31 cellular contexts compared by ENCODE assay signal in genomic region chr21:30209571-30209970, GRCh38. TPM values are rescaled to one million over a fixed set of nuclear protein-coding genes. Genes with fewer than 3 reads are reported as not detected.
A peak's percentile ranks its signal among the peaks of the same experiment; 100 is the strongest.
DNase-seq lines count a peak whose midpoint lies in the region; ATAC-seq and TF ChIP-seq lines count a peak whose summit lies in the region.
"Had no signal": no experiment of that assay in that cellular context is flagged by ENCODE, and none has a peak within 500 bp of the region (broad histone marks: within the 10 kb centered on the region; RNA-seq: fewer than 3 reads in every experiment).

No MANE protein-coding gene starts in this region.

- no peaks in the 10 kb centered on the region for H3K23me2 ChIP-seq in H9 (ENCODE audit: insufficient read length, low read depth, low read length, poor library complexity, severe bottlenecking)

- H3K79me2 ChIP-seq in H9 (ENCODE audit: insufficient read depth, low read length) (no peaks in the 10 kb centered on the region), mesendoderm (ENCODE audit: control insufficient read depth, insufficient read depth, low read length) (no peaks in the 10 kb centered on the region)
- H3K79me2 ChIP-seq: parathyroid adenoma had no signal

- H3T11ph ChIP-seq in H9 (ENCODE audit: low read length), result no peak overlapping the region

- DNase-seq in H9, result peak; percentile 38
- DNase-seq in fibroblast of pulmonary artery (ENCODE audit: low read depth), result peak; percentile 23
- peak; percentile 40 for DNase-seq in mesendoderm
- no peak for DNase-seq in AG08395 (ENCODE audit: low spot score)
- DNase-seq: activated CD4-positive, alpha-beta T cell treated with anti-CD3 and anti-CD28 coated beads for 36 hours; activated CD8-positive, alpha-beta T cell treated with anti-CD3 and anti-CD28 coated beads, Interleukin-2, amount 10 ng/mL, durations not matched to agents 7 days and 5 days; amniotic stem cell; DMS153; effector CD4-positive, alpha-beta T cell; left colon; mammary epithelial cell; NCI-H187; NCI-H524; NK-92 treated with Interleukin-12 subunit alpha and Interleukin-12 subunit beta, amount 100 ng/mL, for 24 hours; SHP77; small intestine; stimulated activated naive B cell treated with anti-CD40 and anti-IgM and Interleukin-4, amounts not matched to agents 10 μg/mL and 1 μg/mL and 100 μg/mL, for 72 hours; upper lobe of left lung had no signal

- ATAC-seq in HG03196 (IDR thresholded peaks at IDR 0.05; ENCODE audit: unreplicated experiment), result no peak
- ATAC-seq in HG03469 (IDR thresholded peaks at IDR 0.05; ENCODE audit: unreplicated experiment), result no peak
- ATAC-seq in GM21423 (IDR thresholded peaks at IDR 0.05; ENCODE audit: unreplicated experiment), result no peak
- ATAC-seq: activated CD4-positive, alpha-beta T cell treated with anti-CD3 and anti-CD28 coated beads for 36 hours; activated CD8-positive, alpha-beta T cell treated with anti-CD3 and anti-CD28 coated beads, Interleukin-2, amount 10 ng/mL, durations not matched to agents 7 days and 5 days; activated T-helper 17 cell treated with anti-CD3 and anti-CD28 coated beads, Interleukin-2, amount 50 U/mL, for 72 hours; left colon; natural killer cell treated with Interleukin-12 subunit alpha and Interleukin-12 subunit beta and Interleukin-15 and Interleukin-18, amount 100 ng/mL, for 72 hours; stimulated activated naive B cell treated with anti-CD40 and anti-IgM and Interleukin-4, amounts not matched to agents 10 μg/mL and 1 μg/mL and 100 μg/mL, for 72 hours had no signal

- H4K20me1 ChIP-seq in H9 (ENCODE audit: control insufficient read depth, insufficient read depth, insufficient read length), result no peaks in the 10 kb centered on the region

- no peak overlapping the region for H3K14ac ChIP-seq in H9 (ENCODE audit: insufficient read depth, low read length)

- no peaks in the 10 kb centered on the region for H3K79me1 ChIP-seq in H9 (ENCODE audit: insufficient read depth, low read depth, low read length, poor library complexity, severe bottlenecking)
- no peaks in the 10 kb centered on the region for H3K79me1 ChIP-seq in mesendoderm (ENCODE audit: low read length)

- no peak overlapping the region for H2BK120ac ChIP-seq in H9 (ENCODE audit: low read depth, low read length, poor library complexity, severe bottlenecking)
- no peak overlapping the region for H2BK120ac ChIP-seq in mesendoderm (ENCODE audit: low read depth, low read length)

- no peaks in the 10 kb centered on the region for H3K36me3 ChIP-seq in mesendoderm (ENCODE audit: control insufficient read depth, insufficient read depth, low read length)
- H3K36me3 ChIP-seq: upper lobe of left lung had no signal

- whole genome bisulfite sequencing in H9 (ENCODE audit: extremely low coverage, insufficient read length, low lambda C conversion rate), result no CpG with 5 or more reads among the region's 6 CpGs
- no CpG with 5 or more reads among the region's 6 CpGs for WGBS in mesendoderm (ENCODE audit: extremely low coverage, insufficient coverage, low lambda C conversion rate)

- H3K4me3 ChIP-seq in fibroblast of pulmonary artery (replicated peaks; ENCODE audit: low read depth, low read length) (no peak overlapping the region), mesendoderm (ENCODE audit: low read length) (no peak overlapping the region)
- H3K4me3 ChIP-seq: upper lobe of left lung had no signal

- H3K18ac ChIP-seq in H9 (ENCODE audit: insufficient read length, low read depth, low read length), result no peak overlapping the region
- no peak overlapping the region for H3K18ac ChIP-seq in mesendoderm (ENCODE audit: low read length)

- H3K27me3 Mint-ChIP-seq in H9 (ENCODE audit: low read depth), result no peaks in the 10 kb centered on the region; the same call in 1 of the 2 replicates
- H3K27me3 Mint-ChIP-seq: activated CD4-positive, alpha-beta T cell treated with anti-CD3 and anti-CD28 coated beads for 36 hours; activated T-helper 17 cell treated with anti-CD3 and anti-CD28 coated beads, Interleukin-2, amount 50 U/mL, for 72 hours; natural killer cell treated with Interleukin-12 subunit alpha and Interleukin-12 subunit beta and Interleukin-15 and Interleukin-18, amount 100 ng/mL, for 72 hours; stimulated activated naive B cell treated with anti-CD40 and anti-IgM and Interleukin-4, amounts not matched to agents 10 μg/mL and 1 μg/mL and 100 μg/mL, for 72 hours had no signal

- no peak overlapping the region for H3K27ac Mint-ChIP-seq in H9
- H3K27ac Mint-ChIP-seq: activated CD4-positive, alpha-beta T cell treated with anti-CD3 and anti-CD28 coated beads for 36 hours; activated CD8-positive, alpha-beta T cell treated with anti-CD3 and anti-CD28 coated beads, Interleukin-2, amount 10 ng/mL, durations not matched to agents 7 days and 5 days; activated naive CD4-positive, alpha-beta T cell treated with anti-CD3 and anti-CD28 coated beads, Interleukin-2, amount 50 U/mL, for 24 hours; activated T-helper 17 cell treated with anti-CD3 and anti-CD28 coated beads, Interleukin-2, amount 50 U/mL, for 72 hours; natural killer cell treated with Interleukin-12 subunit alpha and Interleukin-12 subunit beta and Interleukin-15 and Interleukin-18, amount 100 ng/mL, for 72 hours; stimulated activated naive B cell treated with anti-CD40 and anti-IgM and Interleukin-4, amounts not matched to agents 10 μg/mL and 1 μg/mL and 100 μg/mL, for 72 hours; T-helper 2 cell treated with Interferon-gamma antibody and Interleukin-4, amounts not matched to agents 5 μg/mL and 100 μg/mL, for 36 hours had no signal

- H2AFZ ChIP-seq in H9 (ENCODE audit: low read length), result no peak overlapping the region
- H2AFZ ChIP-seq: parathyroid adenoma had no signal

- no peak overlapping the region for H2BK20ac ChIP-seq in H9 (ENCODE audit: low read depth, low read length, poor library complexity, severe bottlenecking)

- H4K91ac ChIP-seq in H9 (ENCODE audit: insufficient read length, low read depth, low read length), result no peak overlapping the region

- H2BK15ac ChIP-seq in H9 (ENCODE audit: low read depth, low read length) (no peak overlapping the region), mesendoderm (replicated peaks; ENCODE audit: low read depth) (no peak overlapping the region)

- H2AK5ac ChIP-seq in H9 (ENCODE audit: insufficient read length, low read length), result no peak overlapping the region
- no peak overlapping the region for H2AK5ac ChIP-seq in mesendoderm (ENCODE audit: low read length)

- H3K23ac ChIP-seq in H9 (ENCODE audit: insufficient read length, low read depth, low read length) (no peak overlapping the region), mesendoderm (ENCODE audit: low read length) (no peak overlapping the region)

- H4K5ac ChIP-seq in H9 (ENCODE audit: insufficient read length, low read depth, low read length) (no peak overlapping the region), mesendoderm (ENCODE audit: low read length) (no peak overlapping the region)

- H3K4me2 ChIP-seq in H9 (ENCODE audit: insufficient read depth, insufficient read length, low read length), result no peak overlapping the region
- H3K4me2 ChIP-seq in mesendoderm (ENCODE audit: low read length), result no peak overlapping the region

- H2BK12ac ChIP-seq in H9 (ENCODE audit: insufficient read length, low read depth, low read length), result no peak overlapping the region

- H3K9me3 ChIP-seq in H9 (ENCODE audit: control insufficient read depth, low read depth, low read length), result no peaks in the 10 kb centered on the region
- H3K9me3 ChIP-seq: upper lobe of left lung had no signal

- no peaks in the 10 kb centered on the region for H3K36me3 Mint-ChIP-seq in H9 (ENCODE audit: insufficient read depth in 1 of 3, low read depth in 3 of 3)
- H3K36me3 Mint-ChIP-seq: activated naive CD4-positive, alpha-beta T cell treated with anti-CD3 and anti-CD28 coated beads, Interleukin-2, amount 50 U/mL, for 24 hours; natural killer cell treated with Interleukin-12 subunit alpha and Interleukin-12 subunit beta and Interleukin-15 and Interleukin-18, amount 100 ng/mL, for 72 hours; stimulated activated naive B cell treated with anti-CD40 and anti-IgM and Interleukin-4, amounts not matched to agents 10 μg/mL and 1 μg/mL and 100 μg/mL, for 72 hours had no signal

- TF ChIP-seq CTCF in H9 (conservative IDR thresholded peaks at IDR 0.05), result no peak; the same call in 2 of the 3 replicates
- TF ChIP-seq CTCF in VCaP (conservative IDR thresholded peaks at IDR 0.05), result 0 out of 2 replicates have a peak, but pooled peaks have one; percentile 8
- TF ChIP-seq CTCF in fibroblast of pulmonary artery (IDR thresholded peaks at IDR 0.05; ENCODE audit: low read length, missing control alignments), result peak; percentile 20

- H3K56ac ChIP-seq in H9 (ENCODE audit: insufficient read length, low read depth, low read length), result no peak overlapping the region
- no peak overlapping the region for H3K56ac ChIP-seq in mesendoderm (ENCODE audit: low read length)

- H3K4me1 ChIP-seq in H9 (ENCODE audit: insufficient read depth, low read length) (no peaks in the 10 kb centered on the region; the same call in 1 of the 2 replicates), mesendoderm (ENCODE audit: control insufficient read depth, low read depth, low read length) (no peaks in the 10 kb centered on the region)
- H3K4me1 ChIP-seq: parathyroid adenoma, upper lobe of left lung had no signal

- no peak overlapping the region for H3K27ac ChIP-seq in H9 (ENCODE audit: insufficient read length, low read depth, low read length)
- H3K27ac ChIP-seq in VCaP, result no peak overlapping the region
- no peak overlapping the region for H3K27ac ChIP-seq in mesendoderm (ENCODE audit: low read depth, low read length)
- H3K27ac ChIP-seq: parathyroid adenoma, upper lobe of left lung had no signal

- H3K4me1 Mint-ChIP-seq in H9, result peaks cover 8 to 9% of the 10 kb centered on the region in 2 experiments
- H3K4me1 Mint-ChIP-seq: activated CD4-positive, alpha-beta T cell treated with anti-CD3 and anti-CD28 coated beads for 36 hours; activated naive CD4-positive, alpha-beta T cell treated with anti-CD3 and anti-CD28 coated beads, Interleukin-2, amount 50 U/mL, for 24 hours; activated T-helper 17 cell treated with anti-CD3 and anti-CD28 coated beads, Interleukin-2, amount 50 U/mL, for 72 hours; stimulated activated naive B cell treated with anti-CD40 and anti-IgM and Interleukin-4, amounts not matched to agents 10 μg/mL and 1 μg/mL and 100 μg/mL, for 72 hours had no signal

- no peak overlapping the region for H3K4ac ChIP-seq in H9 (ENCODE audit: low read depth, low read length)
- no peak overlapping the region for H3K4ac ChIP-seq in mesendoderm (ENCODE audit: low read depth, low read length)

- H2BK5ac ChIP-seq in H9 (ENCODE audit: insufficient read length, low read length) (no peak overlapping the region), mesendoderm (ENCODE audit: low read length) (no peak overlapping the region)

- H3K27me3 ChIP-seq in H9 (ENCODE audit: insufficient read depth, low read length), result no peaks in the 10 kb centered on the region
- H3K27me3 ChIP-seq in mesendoderm (ENCODE audit: insufficient read depth, low read length, poor library complexity), result no peaks in the 10 kb centered on the region
- H3K27me3 ChIP-seq: upper lobe of left lung had no signal

- H3K9me3 Mint-ChIP-seq in H9, result no peaks in the 10 kb centered on the region; a peak in 1 of 5 replicates
- H3K9me3 Mint-ChIP-seq: activated naive CD4-positive, alpha-beta T cell treated with anti-CD3 and anti-CD28 coated beads, Interleukin-2, amount 50 U/mL, for 24 hours; stimulated activated naive B cell treated with anti-CD40 and anti-IgM and Interleukin-4, amounts not matched to agents 10 μg/mL and 1 μg/mL and 100 μg/mL, for 72 hours; T-helper 2 cell treated with Interferon-gamma antibody and Interleukin-4, amounts not matched to agents 5 μg/mL and 100 μg/mL, for 36 hours had no signal

- H3K9ac ChIP-seq in H9 (ENCODE audit: extremely low read depth, insufficient read length, low read length), result no peak overlapping the region
- H3K9ac ChIP-seq in mesendoderm (ENCODE audit: low read length), result no peak overlapping the region
- H3K9ac ChIP-seq: parathyroid adenoma had no signal

- H4K8ac ChIP-seq in H9 (replicated peaks; ENCODE audit: insufficient read length, low read depth, low read length) (no peak overlapping the region), mesendoderm (ENCODE audit: low read depth, low read length) (no peak overlapping the region)

- no peak overlapping the region for H3K4me3 Mint-ChIP-seq in H9
- H3K4me3 Mint-ChIP-seq: activated CD4-positive, alpha-beta T cell treated with anti-CD3 and anti-CD28 coated beads for 36 hours; activated CD8-positive, alpha-beta T cell treated with anti-CD3 and anti-CD28 coated beads, Interleukin-2, amount 10 ng/mL, durations not matched to agents 7 days and 5 days; activated naive CD4-positive, alpha-beta T cell treated with anti-CD3 and anti-CD28 coated beads, Interleukin-2, amount 50 U/mL, for 24 hours; activated T-helper 17 cell treated with anti-CD3 and anti-CD28 coated beads, Interleukin-2, amount 50 U/mL, for 72 hours; natural killer cell treated with Interleukin-12 subunit alpha and Interleukin-12 subunit beta and Interleukin-15 and Interleukin-18, amount 100 ng/mL, for 72 hours; stimulated activated naive B cell treated with anti-CD40 and anti-IgM and Interleukin-4, amounts not matched to agents 10 μg/mL and 1 μg/mL and 100 μg/mL, for 72 hours; T-helper 2 cell treated with Interferon-gamma antibody and Interleukin-4, amounts not matched to agents 5 μg/mL and 100 μg/mL, for 36 hours had no signal

RNA-seq across cellular contexts. Expression of gene CLDN8, which starts 6.3 kb away (rescaled TPM):
- not detected in 2 replicates for total RNA-seq in H9 (2021)
- polyA plus RNA-seq in mesendoderm (2013, experiment 1 of 2), result not detected
- not detected for polyA plus RNA-seq in mesendoderm (2013, experiment 2 of 2)
- total RNA-seq: activated CD4-positive, alpha-beta T cell treated with anti-CD3 and anti-CD28 coated beads for 36 hours; activated CD8-positive, alpha-beta T cell treated with anti-CD3 and anti-CD28 coated beads, Interleukin-2, amount 10 ng/mL, durations not matched to agents 7 days and 5 days; activated T-helper 17 cell treated with anti-CD3 and anti-CD28 coated beads, Interleukin-2, amount 50 U/mL, for 72 hours; epithelial cell of proximal tubule; LHCN-M2; natural killer cell treated with Interleukin-12 subunit alpha and Interleukin-12 subunit beta and Interleukin-15 and Interleukin-18, amount 100 ng/mL, for 72 hours had no signal
- polyA plus RNA-seq: BJ, small intestine had no signal

RNA-seq across cellular contexts. Expression of gene CLDN17, which starts 43.0 kb away (rescaled TPM):
- total RNA-seq in H9 (2021), result not detected in 2 replicates
- polyA plus RNA-seq in mesendoderm (2013, experiment 1 of 2), result not detected
- not detected for polyA plus RNA-seq in mesendoderm (2013, experiment 2 of 2)
- total RNA-seq: activated CD4-positive, alpha-beta T cell treated with anti-CD3 and anti-CD28 coated beads for 36 hours; activated CD8-positive, alpha-beta T cell treated with anti-CD3 and anti-CD28 coated beads, Interleukin-2, amount 10 ng/mL, durations not matched to agents 7 days and 5 days; activated T-helper 17 cell treated with anti-CD3 and anti-CD28 coated beads, Interleukin-2, amount 50 U/mL, for 72 hours; epithelial cell of proximal tubule; left colon; LHCN-M2; mammary epithelial cell; mucosa of gallbladder; natural killer cell treated with Interleukin-12 subunit alpha and Interleukin-12 subunit beta and Interleukin-15 and Interleukin-18, amount 100 ng/mL, for 72 hours; upper lobe of left lung had no signal
- polyA plus RNA-seq: BJ, mammary epithelial cell, small intestine had no signal
